ENCODE assay signal across 8 cellular contexts in the genomic region with DNA sequence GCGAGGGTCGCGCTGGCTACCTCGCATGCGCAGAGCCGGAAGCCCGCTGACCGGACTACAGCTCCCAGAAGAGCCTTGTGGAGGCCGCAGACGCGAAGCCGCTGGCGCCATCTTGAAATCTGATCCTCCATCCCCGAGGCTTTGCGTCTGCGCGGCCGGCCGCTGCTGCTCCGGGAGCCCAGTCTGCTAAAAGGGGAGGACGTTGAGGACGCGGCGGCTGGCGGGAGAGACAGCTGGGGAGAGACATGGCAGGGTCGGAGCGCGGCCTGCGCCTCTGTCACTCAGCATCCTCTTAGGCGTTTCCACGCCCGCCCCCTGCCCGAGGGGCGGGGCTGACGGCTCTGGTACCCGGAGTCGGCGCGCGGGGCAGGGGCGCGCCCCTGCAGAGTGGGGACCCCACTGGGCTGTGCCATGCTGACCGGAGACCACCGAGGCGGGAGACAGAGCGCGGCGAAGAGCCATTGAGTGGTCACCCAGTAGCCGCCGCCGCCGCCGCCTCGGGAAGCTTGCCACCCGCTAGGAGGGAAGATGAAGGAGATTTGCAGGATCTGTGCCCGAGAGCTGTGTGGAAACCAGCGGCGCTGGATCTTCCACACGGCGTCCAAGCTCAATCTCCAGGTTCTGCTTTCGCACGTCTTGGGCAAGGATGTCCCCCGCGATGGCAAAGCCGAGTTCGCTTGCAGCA.
DNase-seq lines count a peak whose midpoint lies in the region; ATAC-seq and TF ChIP-seq lines count a peak whose summit lies in the region.
"Not testable (repeated sequence)": the region's sequence is repeated elsewhere in the genome, so short reads cannot be mapped to it uniquely, and the experiment has no call there.

No MANE protein-coding gene starts in this region.

- not testable (repeated sequence) for H3K27me3 Mint-ChIP-seq in activated CD4-positive, alpha-beta T cell treated with anti-CD3 and anti-CD28 coated beads, Interleukin-2, amount 10 ng/mL, durations not matched to agents 24 days and 14 days; brain

- H3K4me2 ChIP-seq in hepatocyte, result peak overlapping the region; percentile 93

- H2AFZ ChIP-seq in hepatocyte, result peak overlapping the region; percentile 81

- H3K36me3 Mint-ChIP-seq in activated CD4-positive, alpha-beta T cell treated with anti-CD3 and anti-CD28 coated beads, Interleukin-2, amount 10 ng/mL, durations not matched to agents 24 days and 14 days (ENCODE audit: low read depth); brain: not testable (repeated sequence)

- intact Hi-C loops in activated CD4-positive, alpha-beta T cell treated with anti-CD3 and anti-CD28 coated beads, Interleukin-2, amount 10 ng/mL, durations not matched to agents 24 days and 14 days (cut with micrococcal nuclease); posterior cingulate gyrus (cut with DNase I): not testable (repeated sequence)

- H3K4me3 ChIP-seq in H7 (ENCODE audit: insufficient read depth, low read depth, low read length), result peak overlapping the region; percentile 53
- peak overlapping the region; percentile 65 for H3K4me3 ChIP-seq in HL-60 (replicated peaks; ENCODE audit: insufficient read depth, low read length)
- peak overlapping the region; percentile 73 for H3K4me3 ChIP-seq in hepatocyte

- H3K4me1 Mint-ChIP-seq in activated CD4-positive, alpha-beta T cell treated with anti-CD3 and anti-CD28 coated beads, Interleukin-2, amount 10 ng/mL, durations not matched to agents 24 days and 14 days; brain: not testable (repeated sequence)

- peak overlapping the region; percentile 88 for H3K27ac Mint-ChIP-seq in activated CD4-positive, alpha-beta T cell treated with anti-CD3 and anti-CD28 coated beads, Interleukin-2, amount 10 ng/mL, durations not matched to agents 24 days and 14 days
- peak overlapping the region in 3 of 5 experiments; percentile 81 to 96 (median 93) for H3K27ac Mint-ChIP-seq in brain

- TF ChIP-seq CTCF in HL-60 (IDR thresholded peaks at IDR 0.05; ENCODE audit: insufficient read depth, low read length); brain (conservative IDR thresholded peaks at IDR 0.05); hepatocyte (IDR thresholded peaks at IDR 0.05; ENCODE audit: poor library complexity): not testable (repeated sequence)

- 1% methylated on average over 14 of the region's 66 CpGs for WGBS in hepatocyte (ENCODE audit: low lambda C conversion rate, missing lambda C conversion rate)

- H3K9me3 ChIP-seq in hepatocyte (ENCODE audit: low read depth), result not testable (repeated sequence)

- DNase-seq in H7; hepatocyte (ENCODE audit: low spot score): not testable (repeated sequence)
- DNase-seq in HL-60 (ENCODE audit: low read depth in 1 of 2, low spot score in 1 of 2) (peak in 1 of 2 experiments; percentile 67), posterior cingulate gyrus (peak; percentile 72 to 97 (median 80))
- peak; percentile 92 for DNase-seq in activated CD4-positive, alpha-beta T cell treated with anti-CD3 and anti-CD28 coated beads, Interleukin-2, amount 10 ng/mL, durations not matched to agents 24 days and 14 days
- DNase-seq in stimulated activated naive CD8-positive, alpha-beta T cell treated with anti-CD3 and anti-CD28 coated beads, Interleukin-15, Interleukin-2, amounts not matched to agents 100 U/mL and 50 U/mL, for 24 hours, result peak; percentile 71

- not testable (repeated sequence) for H3K36me3 ChIP-seq in H7 (replicated peaks; ENCODE audit: control insufficient read depth, insufficient read depth, low read length); hepatocyte (replicated peaks; ENCODE audit: insufficient read depth, low read depth)

- H4K20me1 ChIP-seq in hepatocyte (ENCODE audit: insufficient read depth, poor library complexity, severe bottlenecking), result not testable (repeated sequence)

- H3K27ac ChIP-seq in HL-60 (replicated peaks), result not testable (repeated sequence)
- peak overlapping the region; percentile 74 for H3K27ac ChIP-seq in hepatocyte

- H3K9me3 Mint-ChIP-seq in activated CD4-positive, alpha-beta T cell treated with anti-CD3 and anti-CD28 coated beads, Interleukin-2, amount 10 ng/mL, durations not matched to agents 24 days and 14 days; brain: not testable (repeated sequence)

- TF ChIP-seq POLR2A in GM15510 (IDR thresholded peaks at IDR 0.05; ENCODE audit: borderline replicate concordance, extremely low read depth, insufficient read length), result peak; percentile 18

- H3K4me1 ChIP-seq in hepatocyte (ENCODE audit: insufficient read depth), result not testable (repeated sequence)

- not testable (repeated sequence) for H3K9me2 ChIP-seq in hepatocyte (replicated peaks; ENCODE audit: insufficient read depth)

- H3K79me2 ChIP-seq in hepatocyte, result peaks cover 27% of the 10 kb centered on the region

- not testable (repeated sequence) for H3K27me3 ChIP-seq in H7 (ENCODE audit: control insufficient read depth, insufficient read depth, low read length); HL-60 (ENCODE audit: insufficient read depth, poor library complexity, severe bottlenecking); hepatocyte

- ATAC-seq in stimulated activated naive CD8-positive, alpha-beta T cell treated with anti-CD3 and anti-CD28 coated beads, Interleukin-15, Interleukin-2, amounts not matched to agents 100 U/mL and 50 U/mL, for 24 hours, result peak; percentile 72

- H3K4me3 Mint-ChIP-seq in activated CD4-positive, alpha-beta T cell treated with anti-CD3 and anti-CD28 coated beads, Interleukin-2, amount 10 ng/mL, durations not matched to agents 24 days and 14 days, result peak overlapping the region; percentile 89
- H3K4me3 Mint-ChIP-seq in brain, result peak overlapping the region; percentile 90 to 98 (median 94)
